Comparison of ENCODE assay signal across 6 cellular contexts in the genomic region with DNA sequence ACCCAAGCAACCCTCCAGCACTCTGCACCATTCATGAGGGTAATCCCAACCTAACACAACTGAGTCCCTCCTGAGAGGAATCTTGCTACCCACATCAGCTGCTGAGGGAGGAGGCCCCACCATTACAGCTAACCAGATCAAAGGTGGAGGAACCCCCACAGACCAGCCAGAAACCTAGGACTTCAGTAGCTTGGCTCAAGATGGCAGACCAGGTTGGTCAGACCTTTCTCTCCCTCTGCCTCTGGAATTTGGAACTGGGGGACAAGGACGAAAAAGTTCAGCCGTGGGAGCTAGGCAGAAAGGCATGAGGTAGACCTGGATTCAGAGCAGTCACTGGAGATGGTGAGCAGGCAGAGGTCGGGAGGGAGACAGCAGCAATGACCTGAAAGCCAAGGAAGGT.
"Had no signal": no experiment of that assay in that cellular context is flagged by ENCODE, and none has a peak within 500 bp of the region (broad histone marks: within the 10 kb centered on the region; RNA-seq: fewer than 3 reads in every experiment).

No MANE protein-coding gene starts in this region.

- ATAC-seq: GM23338, HepG2 had no signal

- H3K36me3 Mint-ChIP-seq: IgD-negative memory B cell had no signal

- H3K27ac ChIP-seq: HL-60 had no signal

- H3K4me3 Mint-ChIP-seq: GM23338, H9 had no signal

- H3K4me1 Mint-ChIP-seq: GM23338 had no signal

- H3K4me2 ChIP-seq: GM23338 had no signal

- H2AFZ ChIP-seq: GM23338 had no signal

- H3K9me3 Mint-ChIP-seq: IgD-negative memory B cell had no signal

- DNase-seq: H9, HCEC 1CT had no signal

- H3K4me3 ChIP-seq: GM23338 had no signal

- H3K27ac Mint-ChIP-seq: GM23338, H9, IgD-negative memory B cell had no signal
